In the genomic region with DNA sequence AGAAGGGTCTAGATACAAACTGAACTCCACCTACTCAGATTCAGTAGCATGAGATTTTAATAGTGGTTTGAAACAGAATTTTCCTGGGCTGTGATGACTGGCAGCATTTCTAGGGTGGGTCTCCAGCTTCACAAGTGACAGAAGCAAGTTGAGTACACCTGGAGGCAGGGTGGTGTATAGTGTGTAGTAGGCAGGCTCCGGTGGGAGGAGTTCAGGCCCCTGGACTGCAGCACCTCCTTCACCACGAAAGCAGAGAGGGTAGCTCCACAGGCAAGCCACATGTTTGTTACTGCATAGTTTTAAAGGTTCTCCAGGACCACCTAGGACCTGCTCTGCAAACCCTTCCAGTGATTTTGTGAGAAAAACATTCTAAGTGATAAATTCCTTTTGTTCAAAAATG, we compare ENCODE assay signal across 1 cellular context.
TF ChIP-seq lines count a peak whose summit lies in the region.

No MANE protein-coding gene starts in this region.

TF ChIP-seq in WTC11, 78 proteins besides CTCF, POLR2A, EP300 and RAD21 (continued from another document):
- TF ChIP-seq ZNF138 (CRISPR knock-in tag; conservative IDR thresholded peaks at IDR 0.05) = no peak
- no peak for TF ChIP-seq SMAD4 (CRISPR knock-in tag; IDR thresholded peaks at IDR 0.05)
- TF ChIP-seq, protein P1, sequence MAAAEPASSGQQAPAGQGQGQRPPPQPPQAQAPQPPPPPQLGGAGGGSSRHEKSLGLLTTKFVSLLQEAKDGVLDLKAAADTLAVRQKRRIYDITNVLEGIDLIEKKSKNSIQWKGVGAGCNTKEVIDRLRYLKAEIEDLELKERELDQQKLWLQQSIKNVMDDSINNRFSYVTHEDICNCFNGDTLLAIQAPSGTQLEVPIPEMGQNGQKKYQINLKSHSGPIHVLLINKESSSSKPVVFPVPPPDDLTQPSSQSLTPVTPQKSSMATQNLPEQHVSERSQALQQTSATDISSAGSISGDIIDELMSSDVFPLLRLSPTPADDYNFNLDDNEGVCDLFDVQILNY (CRISPR knock-in tag; IDR thresholded peaks at IDR 0.05) = no peak
- TF ChIP-seq, protein P2, sequence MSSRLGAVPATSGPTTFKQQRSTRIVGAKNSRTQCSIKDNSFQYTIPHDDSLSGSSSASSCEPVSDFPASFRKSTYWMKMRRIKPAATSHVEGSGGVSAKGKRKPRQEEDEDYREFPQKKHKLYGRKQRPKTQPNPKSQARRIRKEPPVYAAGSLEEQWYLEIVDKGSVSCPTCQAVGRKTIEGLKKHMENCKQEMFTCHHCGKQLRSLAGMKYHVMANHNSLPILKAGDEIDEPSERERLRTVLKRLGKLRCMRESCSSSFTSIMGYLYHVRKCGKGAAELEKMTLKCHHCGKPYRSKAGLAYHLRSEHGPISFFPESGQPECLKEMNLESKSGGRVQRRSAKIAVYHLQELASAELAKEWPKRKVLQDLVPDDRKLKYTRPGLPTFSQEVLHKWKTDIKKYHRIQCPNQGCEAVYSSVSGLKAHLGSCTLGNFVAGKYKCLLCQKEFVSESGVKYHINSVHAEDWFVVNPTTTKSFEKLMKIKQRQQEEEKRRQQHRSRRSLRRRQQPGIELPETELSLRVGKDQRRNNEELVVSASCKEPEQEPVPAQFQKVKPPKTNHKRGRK (CRISPR knock-in tag; IDR thresholded peaks at IDR 0.05; ENCODE audit: borderline replicate concordance) = no peak
- no peak for TF ChIP-seq HMGA2 (CRISPR knock-in tag; IDR thresholded peaks at IDR 0.05)
- TF ChIP-seq CREM (CRISPR knock-in tag; IDR thresholded peaks at IDR 0.05) = no peak
